Comparison of ENCODE assay signal across 24 cellular contexts in the genomic region with DNA sequence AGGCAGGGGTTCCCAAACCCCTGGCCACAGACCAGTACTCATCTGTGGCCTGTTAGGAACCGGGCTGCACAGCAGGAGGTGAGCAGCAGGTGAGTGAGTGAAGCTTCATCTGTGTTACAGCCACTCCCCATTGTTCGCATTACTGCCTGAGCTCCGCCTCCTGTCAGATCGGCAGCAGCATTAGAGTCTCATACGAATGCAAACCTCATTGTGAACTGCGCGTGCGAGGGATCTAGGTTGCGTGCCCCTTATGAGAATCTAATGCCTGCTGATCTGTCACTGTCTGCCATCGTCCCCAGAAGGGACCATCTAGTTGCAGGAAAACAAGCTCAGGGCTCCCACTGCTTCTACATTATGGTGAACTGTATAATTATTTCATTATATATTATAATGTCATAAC. TPM values are rescaled to one million over a fixed set of nuclear protein-coding genes. Genes with fewer than 3 reads are reported as not detected.
DNase-seq lines count a peak whose midpoint lies in the region; FAIRE-seq and TF ChIP-seq lines count a peak whose summit lies in the region.
"Had no signal": no experiment of that assay in that cellular context is flagged by ENCODE, and none has a peak within 500 bp of the region (broad histone marks: within the 10 kb centered on the region; RNA-seq: fewer than 3 reads in every experiment).

No MANE protein-coding gene starts in this region.

- H3K79me2 ChIP-seq in H1 (ENCODE audit: control insufficient read depth in 1 of 2, insufficient read depth in 2 of 2, low read length in 2 of 2), result no peaks in the 10 kb centered on the region

- H2BK120ac ChIP-seq in H1 (replicated peaks; ENCODE audit: low read depth, low read length), result no peak overlapping the region

- H3K56ac ChIP-seq in H1 (replicated peaks; ENCODE audit: insufficient read length, low read depth, low read length), result no peak overlapping the region

- no peak overlapping the region for H3K18ac ChIP-seq in H1 (ENCODE audit: extremely low read depth, low read length)

- no peak overlapping the region for H2AFZ ChIP-seq in H1 (ENCODE audit: low read length)
- H2AFZ ChIP-seq: GM23338 had no signal

- no peaks in the 10 kb centered on the region for H4K20me1 ChIP-seq in H1 (replicated peaks in 1 of 2; ENCODE audit: control insufficient read depth in 1 of 2, insufficient read depth in 2 of 2, low read length in 2 of 2)

- no peak overlapping the region for H2BK5ac ChIP-seq in H1 (ENCODE audit: low read depth, low read length)

- H3K4me3 ChIP-seq in H1 (ENCODE audit: extremely low read depth in 1 of 4, insufficient read depth in 2 of 4, low read depth in 3 of 4, low read length in 4 of 4) (no peak overlapping the region), thyroid gland (replicated peaks in 1 of 3) (no peak overlapping the region)
- H3K4me3 ChIP-seq: GM23338, Peyer's patch had no signal

- H3K23me2 ChIP-seq in H1 (ENCODE audit: low read depth, low read length), result peaks cover 8% of the 10 kb centered on the region

- intact Hi-C loops in thyroid gland (cut with DNase I), result no loop called here

- no peaks in the 10 kb centered on the region for H3K36me3 ChIP-seq in H1 (ENCODE audit: control insufficient read depth in 2 of 4, insufficient read depth in 4 of 4, low read length in 3 of 4)
- no peaks in the 10 kb centered on the region for H3K36me3 ChIP-seq in thyroid gland
- H3K36me3 ChIP-seq: Peyer's patch had no signal

- DNase-seq in NCI-H2107 treated with DMSO at 0.1 percent for 48 hours (lab: John Stamatoyannopoulos, UW; ENCODE audit: unreplicated experiment) (peak; percentile 31), NCI-H2107 (lab: John Stamatoyannopoulos, UW) (no peak), Caki2 (ENCODE audit: low read depth) (peak; percentile 36), NCI-H146 (lab: John Stamatoyannopoulos, UW) (peak; percentile 69), H1 (ENCODE audit: low read depth in 1 of 2, low spot score in 2 of 2) (no peak), thyroid gland (no peak), HK-2 (ENCODE audit: unreplicated experiment) (no peak)
- no peak for DNase-seq in activated CD4-positive, alpha-beta T cell treated with anti-CD3 and anti-CD28 coated beads for 48 hours
- DNase-seq: C1 segment of cervical spinal cord, COR-L47, DMS79 treated with DMSO at 0.1 percent for 48 hours, HFFc6, MM.1S, NCI-H2029 treated with DMSO at 0.1 percent for 48 hours, Peyer's patch, Right ventricle myocardium superior, T-helper 1 cell had no signal

- H3K9me3 ChIP-seq in H1 (ENCODE audit: insufficient read depth in 2 of 2, low read depth in 1 of 2, low read length in 1 of 2) (no peaks in the 10 kb centered on the region), thyroid gland (no peaks in the 10 kb centered on the region)
- H3K9me3 ChIP-seq: Peyer's patch, SK-N-SH had no signal

- no peaks in the 10 kb centered on the region for H3K79me1 ChIP-seq in H1 (ENCODE audit: low read depth, low read length)

- no peak overlapping the region for H3K14ac ChIP-seq in H1 (ENCODE audit: insufficient read length)

- H3K9ac ChIP-seq in H1 (replicated peaks in 1 of 4; ENCODE audit: extremely low read depth in 1 of 4, low read depth in 3 of 4, low read length in 3 of 4), result no peak overlapping the region
- H3K9ac ChIP-seq: SK-N-SH had no signal

- no peak overlapping the region for H3K4me2 ChIP-seq in H1 (ENCODE audit: insufficient read depth in 1 of 2, low read depth in 2 of 2, low read length in 2 of 2)
- H3K4me2 ChIP-seq: GM23338, SK-N-SH had no signal

- H4K91ac ChIP-seq in H1 (replicated peaks; ENCODE audit: insufficient read length, low read length), result no peak overlapping the region

- TF ChIP-seq CTCF in H1 (IDR thresholded peaks at IDR 0.05; ENCODE audit: control extremely low read depth in 1 of 3, insufficient read depth in 1 of 3, low read depth in 1 of 3, low read length in 3 of 3), result no peak
- TF ChIP-seq CTCF in thyroid gland (IDR thresholded peaks at IDR 0.05), result no peak

- no peak overlapping the region for H2AK5ac ChIP-seq in H1 (ENCODE audit: low read depth, low read length)

- POLR2A ChIA-PET in H1 (lab: Charles Lee; ENCODE audit: partially characterized antibody), result interaction anchor here (0.9 to 4.6 kb wide), 8 partner anchors 9 to 65 kb away, joined by 3 to 25 read pairs (median 4); partner anchors contain the start of gene SOCS1

- in situ Hi-C loops in Caki2 (cut with HindIII; ENCODE audit: low pct_unique_long_range_greater_than_20kb, low sequenced_read_pairs), result no loop called here

- no peak for TF ChIP-seq EP300 in H1 (IDR thresholded peaks at IDR 0.05; ENCODE audit: borderline replicate concordance in 1 of 2, low read depth in 2 of 2, low read length in 2 of 2)

- no peak overlapping the region for H2BK15ac ChIP-seq in H1 (ENCODE audit: low read length)

- H3K27me3 ChIP-seq in H1 (replicated peaks in 1 of 4; ENCODE audit: control insufficient read depth in 3 of 4, extremely low read depth in 1 of 4, insufficient read depth in 3 of 4, low read length in 3 of 4) (no peaks in the 10 kb centered on the region), thyroid gland (no peaks in the 10 kb centered on the region)
- H3K27me3 ChIP-seq: Peyer's patch had no signal

- CTCF ChIA-PET in H1 (lab: Charles Lee; ENCODE audit: partially characterized antibody), result interaction anchor here (0.8 to 2.8 kb wide), 6 partner anchors 8 to 358 kb away, joined by 3 to 10 read pairs (median 4); no protein-coding TSS in a partner anchor

- H2BK12ac ChIP-seq in H1 (ENCODE audit: low read depth, low read length), result peak overlapping the region; percentile 68; the same call in 1 of the 2 replicates

- 69% methylated on average over 10 of the region's 10 CpGs; no CpG with 5 or more reads in 1 of the 2 experiments for WGBS in H1 (ENCODE audit: extremely low coverage in 1 of 2, insufficient coverage in 1 of 2, insufficient read length in 1 of 2, insufficient replicate concordance in 2 of 2, low coverage in 1 of 2, low lambda C conversion rate in 2 of 2, missing lambda C conversion rate in 1 of 2), 2 experiments
- WGBS in thyroid gland, 2 donors, result 75 to 83% methylated on average over 10 of the region's 10 CpGs

- H3K4ac ChIP-seq in H1 (replicated peaks; ENCODE audit: insufficient read length, low read depth, low read length), result no peak overlapping the region

- no peak for FAIRE-seq in H1 (lab: Jason Lieb, UNC)
- FAIRE-seq: G401.6, GM12891, GM19239 had no signal

- H3K4me1 ChIP-seq in H1 (replicated peaks in 1 of 4; ENCODE audit: control insufficient read depth in 3 of 4, insufficient read depth in 4 of 4, low read length in 3 of 4) (peaks cover 4 to 13% (median 11%) of the 10 kb centered on the region in 4 experiments), thyroid gland (peaks cover 4 to 14% of the 10 kb centered on the region in 2 donors)

- no peak overlapping the region for H2BK20ac ChIP-seq in H1 (ENCODE audit: low read length)

- no peak overlapping the region for H4K8ac ChIP-seq in H1 (ENCODE audit: extremely low read depth, insufficient read depth, low read length)

- H3K27ac ChIP-seq in H1 (ENCODE audit: low read depth, low read length) (no peak overlapping the region), thyroid gland (no peak overlapping the region)
- H3K27ac ChIP-seq: HL-60, Peyer's patch had no signal

- H4K5ac ChIP-seq in H1 (ENCODE audit: insufficient read length, low read depth, low read length), result no peak overlapping the region

- no peak for TF ChIP-seq POLR2A in H1 (IDR thresholded peaks at IDR 0.05; ENCODE audit: control extremely low read depth in 1 of 2, low read depth in 2 of 2, low read length in 2 of 2)
- no peak for TF ChIP-seq POLR2A in thyroid gland (IDR thresholded peaks at IDR 0.05)

- TF ChIP-seq RAD21 in H1 (IDR thresholded peaks at IDR 0.05 in 1 of 2, conservative IDR thresholded peaks at IDR 0.05 in 1 of 2; ENCODE audit: low read depth in 2 of 2, low read length in 2 of 2), result no peak

- H3K23ac ChIP-seq in H1 (ENCODE audit: insufficient read length), result no peak overlapping the region

RNA-seq across cellular contexts. Expression of gene RMI2, which starts 25.1 kb away (rescaled TPM):
- 57.7 and 63.8 TPM in 2 replicates for total RNA-seq in Caki2 (2014; rRNA removed; shearing (Covaris generic); ENCODE audit: low replicate concordance)
- total RNA-seq in H1 (2021; fragmentation: NEBNext Ultra II Directional; extraction: Animal tissue kit (Norgen Biotek cat#: 25700)), result 96.0 and 96.9 TPM in 2 replicates
- 47.9 and 58.2 TPM in 2 replicates for polyA plus RNA-seq in H1 (2011; rRNA removed)
- 78.9 TPM for polyA plus RNA-seq in H1 (2011; cell fraction: cytosol; rRNA removed)
- polyA plus RNA-seq in H1 (2011; cell fraction: nucleus; rRNA removed), result 19.3 TPM
- 71.5 to 77.9 TPM (median 76.5 TPM) in 4 replicates for polyA plus RNA-seq in H1 (2012, experiment 1 of 2)
- 74.2 TPM for polyA plus RNA-seq in H1 (2012, experiment 2 of 2)
- polyA plus RNA-seq in H1 (2013, experiment 1 of 2), result 71.5 TPM
- polyA plus RNA-seq in H1 (2013, experiment 2 of 2), result 71.5 TPM
- polyA minus RNA-seq in H1 (2011; rRNA and poly(A)+ RNA removed), result 29.7 and 43.5 TPM in 2 replicates
- polyA minus RNA-seq in H1 (2011; cell fraction: cytosol; rRNA and poly(A)+ RNA removed), result 27.9 TPM
- polyA minus RNA-seq in H1 (2011; cell fraction: nucleus; rRNA and poly(A)+ RNA removed), result 24.2 TPM
- 1 to 10 TPM in 3 of 4 donors, not detected in 1; 2.5 to 2.8 (median 2.6) TPM for total RNA-seq in thyroid gland

RNA-seq across cellular contexts. Expression of gene PRM1, which starts 39.0 kb away (rescaled TPM):
- total RNA-seq in Caki2 (2014; rRNA removed; shearing (Covaris generic); ENCODE audit: low replicate concordance), result not detected in 2 replicates
- 0.82 and 0.92 TPM in 2 replicates for total RNA-seq in H1 (2021; fragmentation: NEBNext Ultra II Directional; extraction: Animal tissue kit (Norgen Biotek cat#: 25700))
- 0.54 TPM in 1 of 2 replicates, not detected in the other for polyA plus RNA-seq in H1 (2011; rRNA removed)
- polyA plus RNA-seq in H1 (2011; cell fraction: cytosol; rRNA removed), result 0.65 TPM
- 0.47 TPM for polyA plus RNA-seq in H1 (2011; cell fraction: nucleus; rRNA removed)
- 0.60 to 1.1 TPM in 2 of 4 replicates, not detected in the others for polyA plus RNA-seq in H1 (2012, experiment 1 of 2)
- not detected for polyA plus RNA-seq in H1 (2012, experiment 2 of 2)
- polyA plus RNA-seq in H1 (2013, experiment 1 of 2), result 1.3 TPM
- 0.68 TPM for polyA plus RNA-seq in H1 (2013, experiment 2 of 2)
- polyA minus RNA-seq in H1 (2011; rRNA and poly(A)+ RNA removed), result not detected in 2 replicates
- not detected for polyA minus RNA-seq in H1 (2011; cell fraction: cytosol; rRNA and poly(A)+ RNA removed)
- not detected for polyA minus RNA-seq in H1 (2011; cell fraction: nucleus; rRNA and poly(A)+ RNA removed)
- total RNA-seq in thyroid gland, result 100 to 1,000 TPM in 1 of 4 donors, 10 to 100 TPM in 1, not detected in 2; 13.7 to 335 TPM
- total RNA-seq: A172, GM23338, HFFc6, Peyer's patch, Right ventricle myocardium superior had no signal
- polyA plus RNA-seq: SK-N-SH had no signal

RNA-seq across cellular contexts. Expression of gene PRM2, which starts 43.9 kb away (rescaled TPM):
- not detected in 2 replicates for total RNA-seq in Caki2 (2014; rRNA removed; shearing (Covaris generic); ENCODE audit: low replicate concordance)
- not detected in 2 replicates for total RNA-seq in H1 (2021; fragmentation: NEBNext Ultra II Directional; extraction: Animal tissue kit (Norgen Biotek cat#: 25700))
- not detected in 2 replicates for polyA plus RNA-seq in H1 (2011; rRNA removed)
- not detected for polyA plus RNA-seq in H1 (2011; cell fraction: cytosol; rRNA removed)
- polyA plus RNA-seq in H1 (2011; cell fraction: nucleus; rRNA removed), result not detected
- not detected in 4 replicates for polyA plus RNA-seq in H1 (2012, experiment 1 of 2)
- polyA plus RNA-seq in H1 (2012, experiment 2 of 2), result not detected
- polyA plus RNA-seq in H1 (2013, experiment 1 of 2), result not detected
- polyA plus RNA-seq in H1 (2013, experiment 2 of 2), result not detected
- not detected in 2 replicates for polyA minus RNA-seq in H1 (2011; rRNA and poly(A)+ RNA removed)
- polyA minus RNA-seq in H1 (2011; cell fraction: cytosol; rRNA and poly(A)+ RNA removed), result not detected
- polyA minus RNA-seq in H1 (2011; cell fraction: nucleus; rRNA and poly(A)+ RNA removed), result not detected
- total RNA-seq in thyroid gland, result 10 to 100 TPM in 1 of 4 donors, 1 to 10 TPM in 1, not detected in 2; 8.2 to 64.4 TPM
- total RNA-seq: A172, GM23338, HFFc6, Peyer's patch, Right ventricle myocardium superior had no signal
- polyA plus RNA-seq: GM23338, SK-N-SH had no signal

RNA-seq across cellular contexts. Expression of gene PRM3, which starts 46.7 kb away (rescaled TPM):
- total RNA-seq in Caki2 (2014; rRNA removed; shearing (Covaris generic); ENCODE audit: low replicate concordance), result not detected in 2 replicates
- not detected in 2 replicates for total RNA-seq in H1 (2021; fragmentation: NEBNext Ultra II Directional; extraction: Animal tissue kit (Norgen Biotek cat#: 25700))
- not detected in 2 replicates for polyA plus RNA-seq in H1 (2011; rRNA removed)
- not detected for polyA plus RNA-seq in H1 (2011; cell fraction: cytosol; rRNA removed)
- polyA plus RNA-seq in H1 (2011; cell fraction: nucleus; rRNA removed), result not detected
- not detected in 4 replicates for polyA plus RNA-seq in H1 (2012, experiment 1 of 2)
- not detected for polyA plus RNA-seq in H1 (2012, experiment 2 of 2)
- not detected for polyA plus RNA-seq in H1 (2013, experiment 1 of 2)
- polyA plus RNA-seq in H1 (2013, experiment 2 of 2), result not detected
- not detected in 2 replicates for polyA minus RNA-seq in H1 (2011; rRNA and poly(A)+ RNA removed)
- not detected for polyA minus RNA-seq in H1 (2011; cell fraction: cytosol; rRNA and poly(A)+ RNA removed)
- not detected for polyA minus RNA-seq in H1 (2011; cell fraction: nucleus; rRNA and poly(A)+ RNA removed)
- not detected for total RNA-seq in thyroid gland
- total RNA-seq: A172, GM23338, HFFc6, Peyer's patch, Right ventricle myocardium superior had no signal
- polyA plus RNA-seq: GM23338, SK-N-SH had no signal

RNA-seq across cellular contexts. Expression of gene TNP2, which starts 51.0 kb away (rescaled TPM):
- not detected in 2 replicates for total RNA-seq in Caki2 (2014; rRNA removed; shearing (Covaris generic); ENCODE audit: low replicate concordance)
- total RNA-seq in H1 (2021; fragmentation: NEBNext Ultra II Directional; extraction: Animal tissue kit (Norgen Biotek cat#: 25700)), result not detected in 2 replicates
- not detected in 2 replicates for polyA plus RNA-seq in H1 (2011; rRNA removed)
- polyA plus RNA-seq in H1 (2011; cell fraction: cytosol; rRNA removed), result not detected
- polyA plus RNA-seq in H1 (2011; cell fraction: nucleus; rRNA removed), result not detected
- polyA plus RNA-seq in H1 (2012, experiment 1 of 2), result not detected in 4 replicates
- polyA plus RNA-seq in H1 (2012, experiment 2 of 2), result not detected
- polyA plus RNA-seq in H1 (2013, experiment 1 of 2), result not detected
- not detected for polyA plus RNA-seq in H1 (2013, experiment 2 of 2)
- polyA minus RNA-seq in H1 (2011; rRNA and poly(A)+ RNA removed), result not detected in 2 replicates
- polyA minus RNA-seq in H1 (2011; cell fraction: cytosol; rRNA and poly(A)+ RNA removed), result not detected
- polyA minus RNA-seq in H1 (2011; cell fraction: nucleus; rRNA and poly(A)+ RNA removed), result not detected
- total RNA-seq in thyroid gland, result not detected
- total RNA-seq: A172, GM23338, HFFc6, Peyer's patch, Right ventricle myocardium superior had no signal
- polyA plus RNA-seq: GM23338, SK-N-SH had no signal

Comparison
In these comparisons a context has a peak if more than half of its experiments do, and no peak if none do; other contexts are left out.
1. DNase-seq: peak in NCI-H2107 treated with DMSO at 0.1 percent for 48 hours (single experiment), Caki2 (single experiment) and NCI-H146 (single experiment); none in NCI-H2107 (single experiment), H1 (0 of 2), thyroid gland (0 of 2), activated CD4-positive, alpha-beta T cell treated with anti-CD3 and anti-CD28 coated beads for 48 hours (single experiment) and HK-2 (single experiment).
2. RNA of gene RMI2, which starts 25.1 kb away (total RNA-seq): 96.0 to 96.9 TPM in H1 and 57.7 to 63.8 TPM in Caki2; 2.5 to 2.8 TPM in thyroid gland; every median in the first group is over 10 times any median in the second.